ENCODE assay signal across 19 cellular contexts in genomic region chr1:242739246-242739645, GRCh38.
DNase-seq lines count a peak whose midpoint lies in the region.
"Had no signal": no experiment of that assay in that cellular context is flagged by ENCODE, and none has a peak within 500 bp of the region (broad histone marks: within the 10 kb centered on the region; RNA-seq: fewer than 3 reads in every experiment).

No MANE protein-coding gene starts in this region.

- H3K4me1 ChIP-seq in SJCRH30: peaks cover 21% of the 10 kb centered on the region
- H3K4me1 ChIP-seq: BE2C, HAP-1 had no signal

- H3K4me3 ChIP-seq in SJCRH30 (no peak overlapping the region), skeletal muscle cell (ENCODE audit: low read depth, low read length) (no peak overlapping the region)
- H3K4me3 ChIP-seq: GM12878, HAP-1 had no signal

- no peaks in the 10 kb centered on the region for H3K9me3 ChIP-seq in SJCRH30 (replicated peaks)
- H3K9me3 ChIP-seq: BE2C, HAP-1 had no signal

- H3K27ac ChIP-seq in SJCRH30: peak overlapping the region; percentile 76

- H3K27me3 ChIP-seq in SJCRH30: no peaks in the 10 kb centered on the region
- H3K27me3 ChIP-seq: BE2C had no signal

- H3K36me3 ChIP-seq in SJCRH30: no peaks in the 10 kb centered on the region
- H3K36me3 ChIP-seq: BE2C, HAP-1 had no signal

- DNase-seq in LHCN-M2 (ENCODE audit: low read depth): peak; percentile 63
- DNase-seq in NCI-H1092 (lab: John Stamatoyannopoulos, UW): peak; percentile 7
- peak in 1 of 2 experiments; percentile 76 for DNase-seq in SJCRH30
- DNase-seq in skeletal muscle cell (ENCODE audit: low read depth): peak; percentile 2
- DNase-seq in NCI-H1417 (lab: John Stamatoyannopoulos, UW): no peak
- DNase-seq in foreskin melanocyte: no peak
- DNase-seq in activated CD8-positive, alpha-beta memory T cell treated with anti-CD3 and anti-CD28 coated beads, Interleukin-2, amount 50 U/mL, for 4 hours: no peak
- DNase-seq: ACHN; BE2C; C1 segment of cervical spinal cord; CD4-positive, CD25-positive, alpha-beta regulatory T cell; CD8-positive, alpha-beta memory T cell; COR-L47; DMS 273 treated with DMSO at 0.1 percent for 48 hours; DMS53; DND-41; EL had no signal

Comparison
In these comparisons a context has a peak if more than half of its experiments do, and no peak if none do; other contexts are left out.
1. DNase-seq: peak in LHCN-M2 (single experiment), NCI-H1092 (single experiment) and skeletal muscle cell (single experiment); none in NCI-H1417 (0 of 3), foreskin melanocyte (single experiment) and activated CD8-positive, alpha-beta memory T cell treated with anti-CD3 and anti-CD28 coated beads, Interleukin-2, amount 50 U/mL, for 4 hours (single experiment).